ENCODE assay signal across 24 cellular contexts in genomic region chr21:46017695-46018094, GRCh38.
"Had no signal": no experiment of that assay in that cellular context is flagged by ENCODE, and none has a peak within 500 bp of the region (broad histone marks: within the 10 kb centered on the region; RNA-seq: fewer than 3 reads in every experiment).

No MANE protein-coding gene starts in this region.

- DNase-seq: hypothalamus; immature natural killer cell; kidney; left ventricle myocardium inferior; midbrain; mucosa of descending colon; naive thymus-derived CD4-positive, alpha-beta T cell; nucleus accumbens; right lobe of liver; stimulated activated CD4-positive, alpha-beta T cell treated with anti-CD3 and anti-CD28 coated beads, Interleukin-1b, Interleukin-23, amount 100 ng/mL, for 48 hours; stimulated activated CD4-positive, alpha-beta T cell treated with anti-CD3 and anti-CD28 coated beads, Interleukin-2, amount 100 ng/mL, for 48 hours; stimulated activated CD4-positive, alpha-beta T cell treated with anti-CD3 and anti-CD28 coated beads, Interleukin-4, amount 100 ng/mL, for 4 hours; stimulated activated CD8-positive, alpha-beta memory T cell treated with anti-CD3 and anti-CD28 coated beads, Interleukin-4, amount 100 ng/mL, for 48 hours; stimulated activated naive CD4-positive, alpha-beta T cell treated with Interleukin-2 at 50 U/mL for 16 hours; stimulated activated naive CD8-positive, alpha-beta T cell treated with anti-CD3 and anti-CD28 coated beads, Interleukin-15, amount 100 ng/mL, for 72 hours; substantia nigra; uterus had no signal

- H3K4me3 ChIP-seq: left ventricle myocardium inferior, lung, mucosa of descending colon, ovary, right atrium auricular region, right lobe of liver, smooth muscle cell, tibial nerve, uterus had no signal

- H3K9me3 ChIP-seq: left ventricle myocardium inferior, mucosa of descending colon, ovary, right atrium auricular region, right lobe of liver, tibial nerve, uterus had no signal

- H3K36me3 ChIP-seq: left ventricle myocardium inferior, ovary, right atrium auricular region, right lobe of liver, tibial nerve, uterus had no signal

- H3K27ac ChIP-seq: left ventricle myocardium inferior, ovary, right atrium auricular region, right lobe of liver, tibial nerve, uterus had no signal

- H3K27me3 ChIP-seq: ovary, right atrium auricular region, right lobe of liver, tibial nerve, uterus had no signal

- H3K4me2 ChIP-seq: smooth muscle cell had no signal

- ATAC-seq: mucosa of descending colon; naive thymus-derived CD4-positive, alpha-beta T cell; natural killer cell treated with Interleukin-12 subunit alpha and Interleukin-12 subunit beta and Interleukin-15 and Interleukin-18, amount 100 ng/mL, for 72 hours; right lobe of liver; stimulated activated memory B cell treated with anti-CD40 and anti-IgM and Interleukin-4, amounts not matched to agents 10 μg/mL and 1 μg/mL and 100 μg/mL, for 72 hours; stimulated activated naive CD8-positive, alpha-beta T cell treated with anti-CD3 and anti-CD28 coated beads, Interleukin-15, amount 100 ng/mL, for 72 hours had no signal

- H3K4me1 ChIP-seq: left ventricle myocardium inferior, right atrium auricular region, right lobe of liver had no signal
